23 cellular contexts compared by ENCODE assay signal in the genomic region with DNA sequence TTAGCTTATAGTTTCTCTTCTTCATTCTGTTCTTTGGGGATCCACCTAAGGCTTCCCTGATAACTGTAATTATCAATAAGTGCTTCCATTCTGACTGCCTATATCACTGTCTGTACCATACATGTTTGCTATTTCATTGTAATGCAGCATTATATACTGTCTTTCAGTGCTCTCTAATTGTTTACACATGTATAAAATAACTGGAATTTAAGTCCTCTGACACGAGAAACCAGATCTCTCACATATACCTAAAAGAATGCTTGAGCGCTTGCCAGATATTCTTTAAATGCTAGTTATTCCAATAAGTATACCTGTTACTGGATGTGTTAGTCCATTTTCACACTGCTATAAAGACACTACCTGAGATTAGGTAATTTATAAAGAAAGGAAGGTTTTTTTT. TPM values are rescaled to one million over a fixed set of nuclear protein-coding genes. Genes with fewer than 3 reads are reported as not detected.
"Had no signal": no experiment of that assay in that cellular context is flagged by ENCODE, and none has a peak within 500 bp of the region (broad histone marks: within the 10 kb centered on the region; RNA-seq: fewer than 3 reads in every experiment).

No MANE protein-coding gene starts in this region.

- H3K4me3 ChIP-seq: dorsolateral prefrontal cortex, left ventricle myocardium inferior, skin epidermis had no signal

- H3K4me3 Mint-ChIP-seq: activated CD4-positive, alpha-beta T cell treated with anti-CD3 and anti-CD28 coated beads, Interleukin-2, amount 10 ng/mL, durations not matched to agents 7 days and 5 days; activated naive CD8-positive, alpha-beta T cell treated with anti-CD3 and anti-CD28 coated beads, Interleukin-2, amount 10 ng/mL, durations not matched to agents 7 days and 5 days; activated T-cell treated with anti-CD3 and anti-CD28 coated beads, Interleukin-2, amount 50 U/mL, for 72 hours; endodermal cell; naive thymus-derived CD4-positive, alpha-beta T cell had no signal

- DNase-seq: activated CD4-positive, alpha-beta T cell treated with anti-CD3 and anti-CD28 coated beads, Interleukin-2, amount 10 ng/mL, durations not matched to agents 7 days and 5 days; activated CD8-positive, alpha-beta memory T cell treated with anti-CD3 and anti-CD28 coated beads, Interleukin-2, amount 50 U/mL, for 48 hours; activated gamma-delta T cell; activated naive CD8-positive, alpha-beta T cell treated with anti-CD3 and anti-CD28 coated beads, Interleukin-2, amount 10 ng/mL, durations not matched to agents 7 days and 5 days; activated T-cell treated with anti-CD3 and anti-CD28 coated beads, Interleukin-2, amount 50 U/mL, for 72 hours; anterior cingulate cortex; dorsolateral prefrontal cortex; endodermal cell; hippocampal formation; left ventricle myocardium inferior; naive thymus-derived CD4-positive, alpha-beta T cell; posterior cingulate gyrus; stimulated activated CD4-positive, alpha-beta T cell treated with anti-CD3 and anti-CD28 coated beads, Interleukin-15, amount 100 ng/mL, for 24 hours; stimulated activated CD4-positive, alpha-beta T cell treated with anti-CD3 and anti-CD28 coated beads, Interleukin-4, amount 100 ng/mL, for 24 hours; stimulated activated naive CD4-positive, alpha-beta T cell treated with Interleukin-2 at 50 U/mL for 16 hours; substantia nigra; T-helper 9 cell; trophoblast cell had no signal

- H3K9me3 Mint-ChIP-seq: activated CD4-positive, alpha-beta T cell treated with anti-CD3 and anti-CD28 coated beads, Interleukin-2, amount 10 ng/mL, durations not matched to agents 7 days and 5 days; activated naive CD8-positive, alpha-beta T cell treated with anti-CD3 and anti-CD28 coated beads, Interleukin-2, amount 10 ng/mL, durations not matched to agents 7 days and 5 days; activated T-cell treated with anti-CD3 and anti-CD28 coated beads, Interleukin-2, amount 50 U/mL, for 72 hours; endodermal cell; naive thymus-derived CD4-positive, alpha-beta T cell had no signal

- H3K27ac ChIP-seq: dorsolateral prefrontal cortex, left ventricle myocardium inferior, neutrophil, skin epidermis had no signal

- H3K27ac Mint-ChIP-seq: activated CD4-positive, alpha-beta T cell treated with anti-CD3 and anti-CD28 coated beads, Interleukin-2, amount 10 ng/mL, durations not matched to agents 7 days and 5 days; activated naive CD8-positive, alpha-beta T cell treated with anti-CD3 and anti-CD28 coated beads, Interleukin-2, amount 10 ng/mL, durations not matched to agents 7 days and 5 days; activated T-cell treated with anti-CD3 and anti-CD28 coated beads, Interleukin-2, amount 50 U/mL, for 72 hours; endodermal cell had no signal

- ATAC-seq: activated T-cell treated with anti-CD3 and anti-CD28 coated beads, Interleukin-2, amount 50 U/mL, for 72 hours; esophagus mucosa; naive thymus-derived CD4-positive, alpha-beta T cell had no signal

- H3K9me3 ChIP-seq: left ventricle myocardium inferior, neutrophil had no signal

- H3K27me3 Mint-ChIP-seq: activated CD4-positive, alpha-beta T cell treated with anti-CD3 and anti-CD28 coated beads, Interleukin-2, amount 10 ng/mL, durations not matched to agents 7 days and 5 days; activated naive CD8-positive, alpha-beta T cell treated with anti-CD3 and anti-CD28 coated beads, Interleukin-2, amount 10 ng/mL, durations not matched to agents 7 days and 5 days; naive thymus-derived CD4-positive, alpha-beta T cell had no signal

- H3K4me1 Mint-ChIP-seq: activated CD4-positive, alpha-beta T cell treated with anti-CD3 and anti-CD28 coated beads, Interleukin-2, amount 10 ng/mL, durations not matched to agents 7 days and 5 days; endodermal cell had no signal

- H3K27me3 ChIP-seq: dorsolateral prefrontal cortex, neutrophil had no signal

RNA-seq across cellular contexts. Expression of gene CELF3, which starts 34.7 kb away (rescaled TPM):
- total RNA-seq: activated CD4-positive, alpha-beta T cell treated with anti-CD3 and anti-CD28 coated beads, Interleukin-2, amount 10 ng/mL, durations not matched to agents 7 days and 5 days; activated naive CD8-positive, alpha-beta T cell treated with anti-CD3 and anti-CD28 coated beads, Interleukin-2, amount 10 ng/mL, durations not matched to agents 7 days and 5 days; activated T-cell treated with anti-CD3 and anti-CD28 coated beads, Interleukin-2, amount 50 U/mL, for 72 hours; esophagus mucosa; kidney epithelial cell; left ventricle myocardium inferior; mononuclear cell; naive thymus-derived CD4-positive, alpha-beta T cell had no signal
- polyA plus RNA-seq: naive thymus-derived CD4-positive, alpha-beta T cell had no signal

RNA-seq across cellular contexts. Expression of gene RIIAD1, which starts 39.4 kb away (rescaled TPM):
- total RNA-seq: activated CD4-positive, alpha-beta T cell treated with anti-CD3 and anti-CD28 coated beads, Interleukin-2, amount 10 ng/mL, durations not matched to agents 7 days and 5 days; activated naive CD8-positive, alpha-beta T cell treated with anti-CD3 and anti-CD28 coated beads, Interleukin-2, amount 10 ng/mL, durations not matched to agents 7 days and 5 days; activated T-cell treated with anti-CD3 and anti-CD28 coated beads, Interleukin-2, amount 50 U/mL, for 72 hours; endodermal cell; esophagus mucosa; kidney epithelial cell; mononuclear cell; naive thymus-derived CD4-positive, alpha-beta T cell had no signal
- polyA plus RNA-seq: naive thymus-derived CD4-positive, alpha-beta T cell had no signal
